22 cellular contexts compared by ENCODE assay signal in the genomic region with DNA sequence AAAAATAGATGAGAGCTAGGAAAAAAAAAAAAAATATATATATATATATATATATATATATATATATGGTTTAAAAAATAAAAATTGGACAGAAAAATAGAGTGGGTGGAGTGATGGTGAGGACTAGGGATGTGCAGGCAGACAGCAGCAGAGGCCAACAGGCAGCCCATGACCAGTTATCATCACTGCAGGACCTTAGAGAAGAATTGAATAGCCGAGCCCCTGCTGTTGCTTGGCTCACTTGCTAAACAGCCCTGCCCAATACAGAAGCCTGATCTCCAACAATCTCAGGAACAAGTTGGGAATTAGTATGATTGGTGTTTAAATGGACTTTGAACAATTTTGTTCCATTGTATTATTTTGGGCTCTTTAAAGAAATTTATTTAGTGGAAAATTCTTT.
"Had no signal": no experiment of that assay in that cellular context is flagged by ENCODE, and none has a peak within 500 bp of the region (broad histone marks: within the 10 kb centered on the region; RNA-seq: fewer than 3 reads in every experiment).

No MANE protein-coding gene starts in this region.

- H3K36me3 ChIP-seq: heart right ventricle, left ventricle myocardium inferior, lower lobe of right lung, pancreas, stomach, thoracic aorta, transverse colon had no signal

- H3K4me3 Mint-ChIP-seq: memory B cell; natural killer cell treated with Interleukin-12 subunit alpha and Interleukin-12 subunit beta and Interleukin-15 and Interleukin-18, amount 100 ng/mL, for 72 hours had no signal

- DNase-seq: effector CD4-positive, alpha-beta T cell; heart right ventricle; kidney; left cardiac atrium; left ventricle myocardium inferior; lower lobe of right lung; midbrain; occipital lobe; pancreas; right cardiac atrium; small intestine; stimulated activated CD4-positive, alpha-beta T cell treated with anti-CD3 and anti-CD28 coated beads, Interleukin-12 subunit alpha, Interleukin-12 subunit beta, amount 100 ng/mL, for 4 hours; stimulated activated naive CD4-positive, alpha-beta T cell; stomach; substantia nigra; transverse colon had no signal

- H3K4me1 Mint-ChIP-seq: memory B cell had no signal

- H3K27ac Mint-ChIP-seq: memory B cell; natural killer cell treated with Interleukin-12 subunit alpha and Interleukin-12 subunit beta and Interleukin-15 and Interleukin-18, amount 100 ng/mL, for 72 hours; progenitor cell of endocrine pancreas had no signal

- H3K4me3 ChIP-seq: coronary artery, heart right ventricle, left ventricle myocardium inferior, lower lobe of right lung, pancreas, stomach, thoracic aorta, transverse colon had no signal

- H3K27me3 Mint-ChIP-seq: memory B cell; natural killer cell treated with Interleukin-12 subunit alpha and Interleukin-12 subunit beta and Interleukin-15 and Interleukin-18, amount 100 ng/mL, for 72 hours; progenitor cell of endocrine pancreas had no signal

- H3K27ac ChIP-seq: coronary artery, heart right ventricle, left ventricle myocardium inferior, lower lobe of right lung, pancreas, stomach, thoracic aorta, transverse colon had no signal

- H3K9me3 ChIP-seq: heart right ventricle, left ventricle myocardium inferior, lower lobe of right lung, pancreas, stomach, thoracic aorta, transverse colon had no signal

- H3K36me3 Mint-ChIP-seq: memory B cell; natural killer cell treated with Interleukin-12 subunit alpha and Interleukin-12 subunit beta and Interleukin-15 and Interleukin-18, amount 100 ng/mL, for 72 hours had no signal

- ATAC-seq: esophagus mucosa; heart right ventricle; left cardiac atrium; lower lobe of right lung; natural killer cell treated with Interleukin-12 subunit alpha and Interleukin-12 subunit beta and Interleukin-15 and Interleukin-18, amount 100 ng/mL, for 72 hours; pancreas; right cardiac atrium had no signal

- H3K27me3 ChIP-seq: heart right ventricle, pancreas, stomach, transverse colon had no signal

- H3K4me1 ChIP-seq: heart right ventricle, left ventricle myocardium inferior, lower lobe of right lung, pancreas, stomach, transverse colon had no signal
